ENCODE assay signal across 21 cellular contexts in the genomic region with DNA sequence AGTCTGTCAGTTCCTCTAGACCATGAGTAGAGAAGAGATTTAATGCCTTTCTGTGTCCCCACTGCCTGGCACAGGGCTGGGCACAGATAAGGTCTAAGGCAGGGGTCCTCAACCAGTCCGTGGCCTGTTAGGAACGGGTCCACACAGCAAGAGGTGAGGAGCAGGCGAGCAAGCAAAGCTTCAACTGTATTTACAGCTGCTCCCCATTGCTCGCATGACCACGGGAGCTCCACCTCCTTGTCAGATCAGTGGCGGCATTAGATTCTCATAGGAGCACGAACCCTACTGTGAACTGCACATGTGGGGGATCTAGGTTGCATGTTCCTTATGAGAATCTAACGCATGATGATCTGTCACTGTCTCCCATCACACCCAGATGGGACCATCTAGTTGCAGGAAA. TPM values are rescaled to one million over a fixed set of nuclear protein-coding genes. Genes with fewer than 3 reads are reported as not detected.
"Had no signal": no experiment of that assay in that cellular context is flagged by ENCODE, and none has a peak within 500 bp of the region (broad histone marks: within the 10 kb centered on the region; RNA-seq: fewer than 3 reads in every experiment).

No MANE protein-coding gene starts in this region.

- H3K4me3 ChIP-seq: hepatocyte, left ventricle myocardium inferior, psoas muscle, right atrium auricular region, suprapubic skin, tibial nerve had no signal

- ATAC-seq: activated CD4-positive, CD25-positive, alpha-beta regulatory T cell treated with anti-CD3 and anti-CD28 coated beads, Interleukin-2, amount 50 U/mL, for 24 hours; activated CD8-positive, alpha-beta memory T cell treated with anti-CD3 and anti-CD28 coated beads, Interleukin-2, amount 10 ng/mL, durations not matched to agents 7 days and 5 days; activated CD8-positive, alpha-beta T cell treated with anti-CD3 and anti-CD28 coated beads for 36 hours; foreskin keratinocyte; naive thymus-derived CD4-positive, alpha-beta T cell; pancreas; psoas muscle had no signal

- H3K9me3 Mint-ChIP-seq: activated CD4-positive, alpha-beta T cell treated with anti-CD3 and anti-CD28 coated beads, Interleukin-2, amount 10 ng/mL, durations not matched to agents 7 days and 5 days; activated CD8-positive, alpha-beta T cell treated with anti-CD3 and anti-CD28 coated beads for 36 hours; activated naive CD4-positive, alpha-beta T cell treated with anti-CD3 and anti-CD28 coated beads for 36 hours; activated naive CD8-positive, alpha-beta T cell treated with anti-CD3 and anti-CD28 coated beads, Interleukin-2, amount 10 ng/mL, durations not matched to agents 7 days and 5 days; naive thymus-derived CD4-positive, alpha-beta T cell had no signal

- H3K4me3 Mint-ChIP-seq: activated CD8-positive, alpha-beta memory T cell treated with anti-CD3 and anti-CD28 coated beads, Interleukin-2, amount 10 ng/mL, durations not matched to agents 7 days and 5 days had no signal

- H3K27ac Mint-ChIP-seq: activated CD4-positive, alpha-beta T cell treated with anti-CD3 and anti-CD28 coated beads, Interleukin-2, amount 10 ng/mL, durations not matched to agents 7 days and 5 days; activated CD8-positive, alpha-beta memory T cell treated with anti-CD3 and anti-CD28 coated beads, Interleukin-2, amount 10 ng/mL, durations not matched to agents 7 days and 5 days; activated CD8-positive, alpha-beta T cell treated with anti-CD3 and anti-CD28 coated beads for 36 hours; activated naive CD4-positive, alpha-beta T cell treated with anti-CD3 and anti-CD28 coated beads for 36 hours; activated naive CD8-positive, alpha-beta T cell treated with anti-CD3 and anti-CD28 coated beads, Interleukin-2, amount 10 ng/mL, durations not matched to agents 7 days and 5 days had no signal

- H3K27ac ChIP-seq: foreskin keratinocyte, hepatocyte, left ventricle myocardium inferior, pancreas, psoas muscle, suprapubic skin had no signal

- H3K36me3 ChIP-seq: left ventricle myocardium inferior, pancreas, right atrium auricular region had no signal

- H3K9me3 ChIP-seq: left ventricle myocardium inferior, pancreas, psoas muscle, right atrium auricular region, stomach, suprapubic skin, tibial nerve had no signal

- H3K4me1 ChIP-seq: psoas muscle had no signal

- H3K36me3 Mint-ChIP-seq: activated CD8-positive, alpha-beta memory T cell treated with anti-CD3 and anti-CD28 coated beads, Interleukin-2, amount 10 ng/mL, durations not matched to agents 7 days and 5 days; activated naive CD8-positive, alpha-beta T cell treated with anti-CD3 and anti-CD28 coated beads, Interleukin-2, amount 10 ng/mL, durations not matched to agents 7 days and 5 days; naive thymus-derived CD4-positive, alpha-beta T cell had no signal

- H3K27me3 ChIP-seq: foreskin keratinocyte, hepatocyte, pancreas, right atrium auricular region, stomach, suprapubic skin, tibial nerve had no signal

- DNase-seq: activated CD4-positive, alpha-beta T cell treated with anti-CD3 and anti-CD28 coated beads, Interleukin-2, amount 10 ng/mL, durations not matched to agents 7 days and 5 days; activated CD8-positive, alpha-beta memory T cell treated with anti-CD3 and anti-CD28 coated beads, Interleukin-2, amount 10 ng/mL, durations not matched to agents 7 days and 5 days; activated CD8-positive, alpha-beta T cell treated with anti-CD3 and anti-CD28 coated beads for 36 hours; activated naive CD4-positive, alpha-beta T cell treated with anti-CD3 and anti-CD28 coated beads for 36 hours; activated naive CD8-positive, alpha-beta T cell treated with anti-CD3 and anti-CD28 coated beads, Interleukin-2, amount 10 ng/mL, durations not matched to agents 7 days and 5 days; activated T-cell treated with anti-CD3 and anti-CD28 coated beads for 4 hours; amniotic stem cell; foreskin keratinocyte; glutamatergic neuron; left ventricle myocardium inferior; naive thymus-derived CD4-positive, alpha-beta T cell; psoas muscle; stimulated activated CD4-positive, alpha-beta T cell treated with anti-CD3 and anti-CD28 coated beads, Interleukin-1b, Interleukin-23, amount 100 ng/mL, for 48 hours; stomach had no signal

RNA-seq across cellular contexts. Expression of gene MFAP4, which starts 26.2 kb away (rescaled TPM):
- total RNA-seq: activated CD4-positive, alpha-beta T cell treated with anti-CD3 and anti-CD28 coated beads, Interleukin-2, amount 10 ng/mL, durations not matched to agents 7 days and 5 days; activated CD8-positive, alpha-beta memory T cell treated with anti-CD3 and anti-CD28 coated beads, Interleukin-2, amount 10 ng/mL, durations not matched to agents 7 days and 5 days; activated naive CD4-positive, alpha-beta T cell treated with anti-CD3 and anti-CD28 coated beads for 36 hours; activated naive CD8-positive, alpha-beta T cell treated with anti-CD3 and anti-CD28 coated beads, Interleukin-2, amount 10 ng/mL, durations not matched to agents 7 days and 5 days; foreskin keratinocyte; naive thymus-derived CD4-positive, alpha-beta T cell; T-helper 2 cell treated with Interferon-gamma antibody and Interleukin-4, amounts not matched to agents 100 ng/mL and 5 ng/mL, for 36 hours had no signal
- polyA plus RNA-seq: foreskin keratinocyte; naive thymus-derived CD4-positive, alpha-beta T cell had no signal
